In genomic region chr1:8461341-8462110, GRCh38 we compare ENCODE assay signal across 11 cellular contexts.
DNase-seq lines count a peak whose midpoint lies in the region; ATAC-seq and TF ChIP-seq lines count a peak whose summit lies in the region.
"Had no signal": no experiment of that assay in that cellular context is flagged by ENCODE, and none has a peak within 500 bp of the region (broad histone marks: within the 10 kb centered on the region; RNA-seq: fewer than 3 reads in every experiment).

No MANE protein-coding gene starts in this region.

- POLR2A ChIA-PET in naive thymus-derived CD8-positive, alpha-beta T cell (lab: Charles Lee): interaction anchor here (0.5 to 0.7 kb wide), 2 partner anchors 26 to 34 kb away, joined by 3 to 4 read pairs; no protein-coding TSS in a partner anchor

- no peak for DNase-seq in activated naive CD4-positive, alpha-beta T cell treated with Interleukin-2 at 50 U/mL for 16 hours
- peak in 2 of 10 donors; percentile 13 to 19 for DNase-seq in naive thymus-derived CD8-positive, alpha-beta T cell
- DNase-seq in transverse colon (no peak), 8988T (no peak), NCI-H82 (lab: John Stamatoyannopoulos, UW) (no peak), RKO (ENCODE audit: low spot score) (no peak)
- DNase-seq: GM23248, MM.1S, small intestine had no signal

- H3K27me3 ChIP-seq in transverse colon: no peaks in the 10 kb centered on the region

- H3K4me1 ChIP-seq in transverse colon: peaks cover 24 to 76% (median 35%) of the 10 kb centered on the region in 4 donors

- H3K27me3 Mint-ChIP-seq in activated naive CD4-positive, alpha-beta T cell treated with anti-CD3 and anti-CD28 coated beads, Interleukin-2, amount 50 U/mL, for 24 hours: no peaks in the 10 kb centered on the region
- H3K27me3 Mint-ChIP-seq in activated T-helper 17 cell treated with anti-CD3 and anti-CD28 coated beads, Interleukin-2, amount 50 U/mL, for 72 hours: no peaks in the 10 kb centered on the region
- no peaks in the 10 kb centered on the region for H3K27me3 Mint-ChIP-seq in naive thymus-derived CD8-positive, alpha-beta T cell

- intact Hi-C loops in transverse colon (cut with DNase I; ENCODE audit: low total_unique reads): no loop called here

- TF ChIP-seq CTCF in transverse colon (IDR thresholded peaks at IDR 0.05): no peak

- no peaks in the 10 kb centered on the region for H3K9me3 ChIP-seq in transverse colon

- H3K36me3 Mint-ChIP-seq in activated naive CD4-positive, alpha-beta T cell treated with anti-CD3 and anti-CD28 coated beads, Interleukin-2, amount 50 U/mL, for 24 hours: peaks cover 8% of the 10 kb centered on the region
- peaks cover 12% of the 10 kb centered on the region for H3K36me3 Mint-ChIP-seq in activated T-helper 17 cell treated with anti-CD3 and anti-CD28 coated beads, Interleukin-2, amount 50 U/mL, for 72 hours (ENCODE audit: low read depth)
- H3K36me3 Mint-ChIP-seq in naive thymus-derived CD8-positive, alpha-beta T cell: peaks cover 0 to 21% (median 0%) of the 10 kb centered on the region in 3 donors

- H3K4me3 ChIP-seq in transverse colon: no peak overlapping the region
- H3K4me3 ChIP-seq: GM23248 had no signal

- no peak for TF ChIP-seq EP300 in transverse colon (IDR thresholded peaks at IDR 0.05; ENCODE audit: low read depth)

- H3K27ac ChIP-seq in transverse colon: peak overlapping the region; percentile 82 to 91 (median 86)
- H3K27ac ChIP-seq: GM23248 had no signal

- peak overlapping the region; percentile 68 for H3K4me3 Mint-ChIP-seq in activated naive CD4-positive, alpha-beta T cell treated with anti-CD3 and anti-CD28 coated beads, Interleukin-2, amount 50 U/mL, for 24 hours
- no peak overlapping the region for H3K4me3 Mint-ChIP-seq in activated T-helper 17 cell treated with anti-CD3 and anti-CD28 coated beads, Interleukin-2, amount 50 U/mL, for 72 hours
- H3K4me3 Mint-ChIP-seq in naive thymus-derived CD8-positive, alpha-beta T cell: peak overlapping the region in 4 of 10 donors; percentile 2 to 76 (median 35)

- H3K9me3 Mint-ChIP-seq in activated naive CD4-positive, alpha-beta T cell treated with anti-CD3 and anti-CD28 coated beads, Interleukin-2, amount 50 U/mL, for 24 hours: no peaks in the 10 kb centered on the region
- H3K9me3 Mint-ChIP-seq in activated T-helper 17 cell treated with anti-CD3 and anti-CD28 coated beads, Interleukin-2, amount 50 U/mL, for 72 hours: no peaks in the 10 kb centered on the region
- no peaks in the 10 kb centered on the region for H3K9me3 Mint-ChIP-seq in naive thymus-derived CD8-positive, alpha-beta T cell

- WGBS in transverse colon (ENCODE audit: low coverage in 1 of 2), 2 donors: 76 to 80% methylated on average over 3 to 5 of the region's 5 CpGs

- peaks cover 79% of the 10 kb centered on the region for H3K4me1 Mint-ChIP-seq in activated naive CD4-positive, alpha-beta T cell treated with anti-CD3 and anti-CD28 coated beads, Interleukin-2, amount 50 U/mL, for 24 hours
- H3K4me1 Mint-ChIP-seq in activated T-helper 17 cell treated with anti-CD3 and anti-CD28 coated beads, Interleukin-2, amount 50 U/mL, for 72 hours: peaks cover 22% of the 10 kb centered on the region
- H3K4me1 Mint-ChIP-seq in naive thymus-derived CD8-positive, alpha-beta T cell: peaks cover 36 to 72% (median 61%) of the 10 kb centered on the region in 4 donors

- ATAC-seq in activated T-helper 17 cell treated with anti-CD3 and anti-CD28 coated beads, Interleukin-2, amount 50 U/mL, for 72 hours (replicated peaks): no peak
- ATAC-seq in naive thymus-derived CD8-positive, alpha-beta T cell: no peak

- H3K27ac Mint-ChIP-seq in activated naive CD4-positive, alpha-beta T cell treated with anti-CD3 and anti-CD28 coated beads, Interleukin-2, amount 50 U/mL, for 24 hours: peak overlapping the region; percentile 91
- peak overlapping the region; percentile 49 for H3K27ac Mint-ChIP-seq in activated T-helper 17 cell treated with anti-CD3 and anti-CD28 coated beads, Interleukin-2, amount 50 U/mL, for 72 hours
- H3K27ac Mint-ChIP-seq in naive thymus-derived CD8-positive, alpha-beta T cell: peak overlapping the region in 7 of 10 donors; percentile 36 to 80 (median 61)

- TF ChIP-seq POLR2A in transverse colon (IDR thresholded peaks at IDR 0.05): no peak

- no peaks in the 10 kb centered on the region for H3K36me3 ChIP-seq in transverse colon

- in situ Hi-C loops in transverse colon (cut with MboI; ENCODE audit: low pct_ligation_motif_present in 1 of 4, low pct_unique_long_range_greater_than_20kb in 1 of 4, low sequenced_read_pairs in 3 of 4): no loop called here
